8 cellular contexts compared by ENCODE assay signal in genomic region chr4:3073158-3074077, GRCh38. TPM values are rescaled to one million over a fixed set of nuclear protein-coding genes. Genes with fewer than 3 reads are reported as not detected.
DNase-seq lines count a peak whose midpoint lies in the region; ATAC-seq and TF ChIP-seq lines count a peak whose summit lies in the region.

No MANE protein-coding gene starts in this region.

- no peaks in the 10 kb centered on the region for H3K27me3 Mint-ChIP-seq in activated T-cell treated with anti-CD3 and anti-CD28 coated beads, Interleukin-2, amount 50 U/mL, for 24 hours
- H3K27me3 Mint-ChIP-seq in activated CD8-positive, alpha-beta T cell treated with anti-CD3 and anti-CD28 coated beads for 36 hours = no peaks in the 10 kb centered on the region
- H3K27me3 Mint-ChIP-seq in stimulated activated naive CD8-positive, alpha-beta T cell treated with anti-CD3 and anti-CD28 coated beads, Interleukin-15, amount 100 ng/mL, for 72 hours = no peaks in the 10 kb centered on the region

- no peaks in the 10 kb centered on the region for H3K36me3 ChIP-seq in iPS-15b (ENCODE audit: control insufficient read depth, insufficient read depth, low read length)

- no peak for TF ChIP-seq CTCF in activated CD8-positive, alpha-beta T cell treated with anti-CD3 and anti-CD28 coated beads for 36 hours (IDR thresholded peaks at IDR 0.05)

- H3K27ac Mint-ChIP-seq in activated T-cell treated with anti-CD3 and anti-CD28 coated beads, Interleukin-2, amount 50 U/mL, for 24 hours = no peak overlapping the region
- H3K27ac Mint-ChIP-seq in activated CD8-positive, alpha-beta T cell treated with anti-CD3 and anti-CD28 coated beads for 36 hours = no peak overlapping the region
- H3K27ac Mint-ChIP-seq in stimulated activated naive CD8-positive, alpha-beta T cell treated with anti-CD3 and anti-CD28 coated beads, Interleukin-15, amount 100 ng/mL, for 72 hours = no peak overlapping the region

- H3K4me1 ChIP-seq in iPS-15b (ENCODE audit: control insufficient read depth, insufficient read depth, low read length) = peaks cover 3% of the 10 kb centered on the region

- H3K9me3 Mint-ChIP-seq in activated T-cell treated with anti-CD3 and anti-CD28 coated beads, Interleukin-2, amount 50 U/mL, for 24 hours = no peaks in the 10 kb centered on the region
- H3K9me3 Mint-ChIP-seq in activated CD8-positive, alpha-beta T cell treated with anti-CD3 and anti-CD28 coated beads for 36 hours = no peaks in the 10 kb centered on the region
- no peaks in the 10 kb centered on the region for H3K9me3 Mint-ChIP-seq in stimulated activated naive CD8-positive, alpha-beta T cell treated with anti-CD3 and anti-CD28 coated beads, Interleukin-15, amount 100 ng/mL, for 72 hours

- CTCF ChIA-PET in activated CD8-positive, alpha-beta T cell treated with anti-CD3 and anti-CD28 coated beads for 36 hours (lab: Charles Lee) = no interaction called here

- DNase-seq in activated T-cell treated with anti-CD3 and anti-CD28 coated beads, Interleukin-2, amount 50 U/mL, for 24 hours = no peak
- DNase-seq in activated T-cell treated with anti-CD3 and anti-CD28 coated beads for 4 hours (no peak), D341Med (ENCODE audit: low spot score) (no peak)
- peak; percentile 6 for DNase-seq in activated CD8-positive, alpha-beta T cell treated with anti-CD3 and anti-CD28 coated beads for 36 hours
- peak in 1 of 2 donors; percentile 19 for DNase-seq in stimulated activated naive CD8-positive, alpha-beta T cell treated with anti-CD3 and anti-CD28 coated beads, Interleukin-15, amount 100 ng/mL, for 72 hours
- no peak for DNase-seq in NK-92 treated with Interleukin-12 subunit alpha and Interleukin-12 subunit beta, amount 100 ng/mL, for 24 hours (lab: John Stamatoyannopoulos, UW)

- no peaks in the 10 kb centered on the region for H3K9me3 ChIP-seq in iPS-15b (ENCODE audit: control insufficient read depth, insufficient read depth, low read length)

- intact Hi-C loops in activated CD8-positive, alpha-beta T cell treated with anti-CD3 and anti-CD28 coated beads for 36 hours (cut with micrococcal nuclease) = no loop called here

- peak overlapping the region; percentile 73 for H3K9ac ChIP-seq in iPS-15b (ENCODE audit: low read depth, low read length)

- POLR2A ChIA-PET in activated CD8-positive, alpha-beta T cell treated with anti-CD3 and anti-CD28 coated beads for 36 hours (lab: Charles Lee) = interaction anchor here (1.2 kb wide), 1 partner anchor 31 kb away, joined by 4 read pairs; no protein-coding TSS in a partner anchor

- H3K36me3 Mint-ChIP-seq in activated T-cell treated with anti-CD3 and anti-CD28 coated beads, Interleukin-2, amount 50 U/mL, for 24 hours (ENCODE audit: low read depth) = peaks cover 13% of the 10 kb centered on the region
- H3K36me3 Mint-ChIP-seq in activated CD8-positive, alpha-beta T cell treated with anti-CD3 and anti-CD28 coated beads for 36 hours (ENCODE audit: low read depth) = peaks cover 1% of the 10 kb centered on the region

- ATAC-seq in HG03097 (IDR thresholded peaks at IDR 0.05; ENCODE audit: low FRiP score, unreplicated experiment) = peak; percentile 5
- ATAC-seq in activated CD8-positive, alpha-beta T cell treated with anti-CD3 and anti-CD28 coated beads for 36 hours = no peak
- peak; percentile 61 for ATAC-seq in stimulated activated naive CD8-positive, alpha-beta T cell treated with anti-CD3 and anti-CD28 coated beads, Interleukin-15, amount 100 ng/mL, for 72 hours

- peaks cover 22% of the 10 kb centered on the region for H3K4me1 Mint-ChIP-seq in activated T-cell treated with anti-CD3 and anti-CD28 coated beads, Interleukin-2, amount 50 U/mL, for 24 hours (ENCODE audit: low read depth)
- peaks cover 23% of the 10 kb centered on the region for H3K4me1 Mint-ChIP-seq in activated CD8-positive, alpha-beta T cell treated with anti-CD3 and anti-CD28 coated beads for 36 hours (ENCODE audit: low read depth)
- peaks cover 25% of the 10 kb centered on the region for H3K4me1 Mint-ChIP-seq in stimulated activated naive CD8-positive, alpha-beta T cell treated with anti-CD3 and anti-CD28 coated beads, Interleukin-15, amount 100 ng/mL, for 72 hours

- peak overlapping the region; percentile 75 for H3K4me3 ChIP-seq in iPS-15b (ENCODE audit: low read depth, low read length)

- H3K27me3 ChIP-seq in iPS-15b (ENCODE audit: control insufficient read depth, insufficient read depth, low read length) = peaks cover 3% of the 10 kb centered on the region

- H3K4me3 Mint-ChIP-seq in activated T-cell treated with anti-CD3 and anti-CD28 coated beads, Interleukin-2, amount 50 U/mL, for 24 hours = peak overlapping the region; percentile 43
- H3K4me3 Mint-ChIP-seq in activated CD8-positive, alpha-beta T cell treated with anti-CD3 and anti-CD28 coated beads for 36 hours = peak overlapping the region; percentile 38
- H3K4me3 Mint-ChIP-seq in stimulated activated naive CD8-positive, alpha-beta T cell treated with anti-CD3 and anti-CD28 coated beads, Interleukin-15, amount 100 ng/mL, for 72 hours = peak overlapping the region; percentile 55 to 68

RNA-seq across cellular contexts. Expression of gene HTT-AS, which starts 0.9 kb away (rescaled TPM):
- total RNA-seq in activated CD8-positive, alpha-beta T cell treated with anti-CD3 and anti-CD28 coated beads for 36 hours = not detected

RNA-seq across cellular contexts. Expression of gene HTT, which starts 1.1 kb away (rescaled TPM):
- 10 to 100 TPM; 54.2 to 56.5 TPM for total RNA-seq in activated CD8-positive, alpha-beta T cell treated with anti-CD3 and anti-CD28 coated beads for 36 hours
